ENCODE assay signal across 7 cellular contexts in genomic region chr20:63738687-63739128, GRCh38. TPM values are rescaled to one million over a fixed set of nuclear protein-coding genes. Genes with fewer than 3 reads are reported as not detected.
DNase-seq lines count a peak whose midpoint lies in the region; ATAC-seq and TF ChIP-seq lines count a peak whose summit lies in the region.

No MANE protein-coding gene starts in this region.

- 17 to 22% methylated on average over 25 to 26 of the region's 26 CpGs for WGBS in esophagus, 2 donors

- peak overlapping the region; percentile 49; the same call in 1 of the 2 replicates for H3K27ac ChIP-seq in HEK293 (ENCODE audit: extremely low read depth, low read depth, low read length)
- peak overlapping the region; percentile 95 for H3K27ac ChIP-seq in VCaP
- H3K27ac ChIP-seq in esophagus (ENCODE audit: low read depth in 2 of 2, low read length in 1 of 2): peak overlapping the region; percentile 62 to 77
- H3K27ac ChIP-seq in neural cell (ENCODE audit: low read length): peak overlapping the region; percentile 12

- H2AFZ ChIP-seq in neural cell (ENCODE audit: low read depth, low read length): no peak overlapping the region

- TF ChIP-seq CTCF in HEK293 (tag by site-specific recombination; IDR thresholded peaks at IDR 0.05): no peak
- TF ChIP-seq CTCF in VCaP (conservative IDR thresholded peaks at IDR 0.05): no peak
- no peak for TF ChIP-seq CTCF in neural cell (IDR thresholded peaks at IDR 0.05; ENCODE audit: poor library complexity, severe bottlenecking)

- H3K9me3 ChIP-seq in HEK293 (ENCODE audit: control insufficient read depth, insufficient read depth, low read depth, low read length): no peaks in the 10 kb centered on the region
- H3K9me3 ChIP-seq in esophagus (ENCODE audit: control insufficient read depth in 2 of 2, insufficient read depth in 1 of 2, low read depth in 1 of 2, low read length in 1 of 2): no peaks in the 10 kb centered on the region
- no peaks in the 10 kb centered on the region for H3K9me3 ChIP-seq in neural cell (ENCODE audit: low read length)

- TF ChIP-seq RAD21 in neural cell (conservative IDR thresholded peaks at IDR 0.05): no peak

- H3K9ac ChIP-seq in neural cell (ENCODE audit: low read length): peak overlapping the region; percentile 50

- no peaks in the 10 kb centered on the region for H4K20me1 ChIP-seq in neural cell (ENCODE audit: insufficient read depth)

- peaks cover 4 to 59% of the 10 kb centered on the region in 2 experiments; a peak in 2 of 3 replicates for H3K36me3 ChIP-seq in HEK293 (ENCODE audit: control insufficient read depth in 2 of 2, insufficient read depth in 1 of 2, low read length in 2 of 2)
- peaks cover 0 to 32% of the 10 kb centered on the region in 2 donors for H3K36me3 ChIP-seq in esophagus (ENCODE audit: control insufficient read depth in 2 of 2, insufficient read depth in 2 of 2, low read length in 1 of 2)
- no peaks in the 10 kb centered on the region for H3K36me3 ChIP-seq in neural cell (ENCODE audit: insufficient read depth, low read length)

- no peak overlapping the region for H3K4me2 ChIP-seq in neural cell (ENCODE audit: low read length)

- no peaks in the 10 kb centered on the region; the same call in 1 of the 2 replicates for H3K4me1 ChIP-seq in HEK293 (ENCODE audit: control insufficient read depth, insufficient read depth, low read length)
- peaks cover 6 to 26% of the 10 kb centered on the region in 2 donors for H3K4me1 ChIP-seq in esophagus (ENCODE audit: control insufficient read depth in 2 of 2, insufficient read depth in 2 of 2, low read length in 1 of 2)

- H3K9me2 ChIP-seq in neural cell (ENCODE audit: insufficient read depth, low read length): no peaks in the 10 kb centered on the region

- H3F3A ChIP-seq in neural cell (ENCODE audit: insufficient read depth, low read length, poor library complexity, severe bottlenecking): no peaks in the 10 kb centered on the region

- H3K79me2 ChIP-seq in neural cell (replicated peaks; ENCODE audit: insufficient read depth, low read length): no peaks in the 10 kb centered on the region

- POLR2A ChIA-PET in HEK293 (lab: Yijun Ruan, JAX): no interaction called here

- no peak for ATAC-seq in HG03378 (IDR thresholded peaks at IDR 0.05; ENCODE audit: unreplicated experiment)

- TF ChIP-seq EP300 in neural cell (conservative IDR thresholded peaks at IDR 0.05; ENCODE audit: poor library complexity, severe bottlenecking): no peak

- H3K4me3 ChIP-seq in HEK293 (ENCODE audit: low read depth, low read length) (no peak overlapping the region), esophagus (ENCODE audit: low read depth in 1 of 2, low read length in 2 of 2) (peak overlapping the region; percentile 42 to 47), neural cell (ENCODE audit: low read length) (peak overlapping the region; percentile 56)

- CTCF ChIA-PET in HEK293 (lab: Yijun Ruan, JAX): interaction anchor here (0.6 kb wide), 1 partner anchor 33 kb away, joined by 3 read pairs; no protein-coding TSS in a partner anchor

- DNase-seq in COR-L47 (lab: John Stamatoyannopoulos, UW) (no peak), NK-92 (lab: John Stamatoyannopoulos, UW; ENCODE audit: unreplicated experiment) (no peak)

- H3K27me3 ChIP-seq in esophagus (ENCODE audit: control insufficient read depth in 1 of 2, insufficient read depth in 2 of 2, low read length in 2 of 2) (no peaks in the 10 kb centered on the region), neural cell (ENCODE audit: insufficient read depth, low read depth, low read length) (no peaks in the 10 kb centered on the region)

TF ChIP-seq in HEK293, 187 proteins besides CTCF, POLR2A, EP300 and RAD21:
- no peak for TF ChIP-seq ZNF555 (tag by site-specific recombination; conservative IDR thresholded peaks at IDR 0.05)
- TF ChIP-seq, protein P1, sequence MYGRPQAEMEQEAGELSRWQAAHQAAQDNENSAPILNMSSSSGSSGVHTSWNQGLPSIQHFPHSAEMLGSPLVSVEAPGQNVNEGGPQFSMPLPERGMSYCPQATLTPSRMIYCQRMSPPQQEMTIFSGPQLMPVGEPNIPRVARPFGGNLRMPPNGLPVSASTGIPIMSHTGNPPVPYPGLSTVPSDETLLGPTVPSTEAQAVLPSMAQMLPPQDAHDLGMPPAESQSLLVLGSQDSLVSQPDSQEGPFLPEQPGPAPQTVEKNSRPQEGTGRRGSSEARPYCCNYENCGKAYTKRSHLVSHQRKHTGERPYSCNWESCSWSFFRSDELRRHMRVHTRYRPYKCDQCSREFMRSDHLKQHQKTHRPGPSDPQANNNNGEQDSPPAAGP (tag by site-specific recombination; IDR thresholded peaks at IDR 0.05): peak; percentile 43; the same call in 1 of the 2 replicates

TF ChIP-seq in neural cell, 6 proteins besides CTCF, POLR2A, EP300 and RAD21:
- TF ChIP-seq POLR2AphosphoS5 (IDR thresholded peaks at IDR 0.05) (no peak), REST (IDR thresholded peaks at IDR 0.05; ENCODE audit: borderline replicate concordance) (no peak), TAF1 (IDR thresholded peaks at IDR 0.05; ENCODE audit: low read depth) (no peak), SMC3 (conservative IDR thresholded peaks at IDR 0.05; ENCODE audit: poor library complexity) (no peak), MXI1 (conservative IDR thresholded peaks at IDR 0.05; ENCODE audit: poor library complexity, severe bottlenecking) (no peak), EZH2 (IDR thresholded peaks at IDR 0.05; ENCODE audit: borderline replicate concordance, insufficient read depth, low read length, poor library complexity, severe bottlenecking) (no peak)

RNA-seq across cellular contexts. Expression of gene SLC2A4RG, which starts 0.9 kb away (rescaled TPM):
- 10 to 100 TPM; 43.8 to 77.5 TPM for polyA plus RNA-seq in esophagus
- 52.1 and 61.8 TPM in 2 replicates for polyA plus RNA-seq in neural cell
- polyA minus RNA-seq in neural cell: 15.3 and 19.4 TPM in 2 replicates

RNA-seq across cellular contexts. Expression of gene LIME1, which starts 2.2 kb away (rescaled TPM):
- polyA plus RNA-seq in esophagus: 10 to 100 TPM; 12.6 to 24.5 TPM
- 65.2 and 83.6 TPM in 2 replicates for polyA plus RNA-seq in neural cell
- polyA minus RNA-seq in neural cell: 9.1 and 11.4 TPM in 2 replicates

RNA-seq across cellular contexts. Expression of gene ZGPAT, which starts 30.9 kb away (rescaled TPM):
- polyA plus RNA-seq in esophagus (10 to 100 TPM; 24.4 to 38.9 TPM), neural cell (60.8 and 67.5 TPM in 2 replicates)
- 20.6 and 25.8 TPM in 2 replicates for polyA minus RNA-seq in neural cell

RNA-seq across cellular contexts. Expression of gene ARFRP1, which starts 30.9 kb away (rescaled TPM):
- polyA plus RNA-seq in esophagus: 10 to 100 TPM; 33.9 to 35.4 TPM
- 70.9 and 78.0 TPM in 2 replicates for polyA plus RNA-seq in neural cell
- polyA minus RNA-seq in neural cell: 24.1 and 24.7 TPM in 2 replicates

RNA-seq across cellular contexts. Expression of gene TNFRSF6B, which starts 42.3 kb away (rescaled TPM):
- polyA plus RNA-seq in esophagus: 10 to 100 TPM in 1 of 2 donors, 1 to 10 TPM in 1; 2.6 to 15.2 TPM
- polyA plus RNA-seq in neural cell: 9.4 TPM in 1 of 2 replicates, not detected in the other
- not detected in 2 replicates for polyA minus RNA-seq in neural cell

Comparison
In these comparisons a context has a peak if more than half of its experiments do, and no peak if none do; other contexts are left out.
1. H3K27ac ChIP-seq: peak in every context shown above with its lines; median percentile 95 in VCaP; 70 in esophagus; 49 in HEK293; 12 in neural cell.